Comparison of ENCODE assay signal across 1 cellular context in the genomic region with DNA sequence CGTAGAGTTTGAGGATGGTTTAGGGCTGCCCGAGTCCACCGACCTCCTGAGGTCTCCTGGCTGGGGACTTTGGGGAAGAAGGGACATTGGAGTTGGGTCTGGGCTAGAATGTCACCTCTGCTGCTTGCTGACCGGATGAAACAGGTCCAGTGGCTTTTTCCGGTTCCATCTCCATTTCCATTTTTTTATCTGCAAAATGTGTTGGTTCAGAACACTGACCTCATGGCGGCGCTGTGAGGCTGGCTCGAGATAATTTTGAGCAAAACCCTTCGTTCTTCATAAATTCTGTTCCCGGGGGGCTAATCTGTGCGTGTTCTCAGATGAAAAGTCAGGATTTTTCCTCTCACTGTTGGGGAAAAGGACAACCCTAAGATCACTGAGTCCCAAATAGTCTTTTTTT.
TF ChIP-seq lines count a peak whose summit lies in the region.

No MANE protein-coding gene starts in this region.

TF ChIP-seq in GM23338, 12 proteins besides CTCF, POLR2A, EP300 and RAD21 (continued from another document):
- TF ChIP-seq, protein P1, sequence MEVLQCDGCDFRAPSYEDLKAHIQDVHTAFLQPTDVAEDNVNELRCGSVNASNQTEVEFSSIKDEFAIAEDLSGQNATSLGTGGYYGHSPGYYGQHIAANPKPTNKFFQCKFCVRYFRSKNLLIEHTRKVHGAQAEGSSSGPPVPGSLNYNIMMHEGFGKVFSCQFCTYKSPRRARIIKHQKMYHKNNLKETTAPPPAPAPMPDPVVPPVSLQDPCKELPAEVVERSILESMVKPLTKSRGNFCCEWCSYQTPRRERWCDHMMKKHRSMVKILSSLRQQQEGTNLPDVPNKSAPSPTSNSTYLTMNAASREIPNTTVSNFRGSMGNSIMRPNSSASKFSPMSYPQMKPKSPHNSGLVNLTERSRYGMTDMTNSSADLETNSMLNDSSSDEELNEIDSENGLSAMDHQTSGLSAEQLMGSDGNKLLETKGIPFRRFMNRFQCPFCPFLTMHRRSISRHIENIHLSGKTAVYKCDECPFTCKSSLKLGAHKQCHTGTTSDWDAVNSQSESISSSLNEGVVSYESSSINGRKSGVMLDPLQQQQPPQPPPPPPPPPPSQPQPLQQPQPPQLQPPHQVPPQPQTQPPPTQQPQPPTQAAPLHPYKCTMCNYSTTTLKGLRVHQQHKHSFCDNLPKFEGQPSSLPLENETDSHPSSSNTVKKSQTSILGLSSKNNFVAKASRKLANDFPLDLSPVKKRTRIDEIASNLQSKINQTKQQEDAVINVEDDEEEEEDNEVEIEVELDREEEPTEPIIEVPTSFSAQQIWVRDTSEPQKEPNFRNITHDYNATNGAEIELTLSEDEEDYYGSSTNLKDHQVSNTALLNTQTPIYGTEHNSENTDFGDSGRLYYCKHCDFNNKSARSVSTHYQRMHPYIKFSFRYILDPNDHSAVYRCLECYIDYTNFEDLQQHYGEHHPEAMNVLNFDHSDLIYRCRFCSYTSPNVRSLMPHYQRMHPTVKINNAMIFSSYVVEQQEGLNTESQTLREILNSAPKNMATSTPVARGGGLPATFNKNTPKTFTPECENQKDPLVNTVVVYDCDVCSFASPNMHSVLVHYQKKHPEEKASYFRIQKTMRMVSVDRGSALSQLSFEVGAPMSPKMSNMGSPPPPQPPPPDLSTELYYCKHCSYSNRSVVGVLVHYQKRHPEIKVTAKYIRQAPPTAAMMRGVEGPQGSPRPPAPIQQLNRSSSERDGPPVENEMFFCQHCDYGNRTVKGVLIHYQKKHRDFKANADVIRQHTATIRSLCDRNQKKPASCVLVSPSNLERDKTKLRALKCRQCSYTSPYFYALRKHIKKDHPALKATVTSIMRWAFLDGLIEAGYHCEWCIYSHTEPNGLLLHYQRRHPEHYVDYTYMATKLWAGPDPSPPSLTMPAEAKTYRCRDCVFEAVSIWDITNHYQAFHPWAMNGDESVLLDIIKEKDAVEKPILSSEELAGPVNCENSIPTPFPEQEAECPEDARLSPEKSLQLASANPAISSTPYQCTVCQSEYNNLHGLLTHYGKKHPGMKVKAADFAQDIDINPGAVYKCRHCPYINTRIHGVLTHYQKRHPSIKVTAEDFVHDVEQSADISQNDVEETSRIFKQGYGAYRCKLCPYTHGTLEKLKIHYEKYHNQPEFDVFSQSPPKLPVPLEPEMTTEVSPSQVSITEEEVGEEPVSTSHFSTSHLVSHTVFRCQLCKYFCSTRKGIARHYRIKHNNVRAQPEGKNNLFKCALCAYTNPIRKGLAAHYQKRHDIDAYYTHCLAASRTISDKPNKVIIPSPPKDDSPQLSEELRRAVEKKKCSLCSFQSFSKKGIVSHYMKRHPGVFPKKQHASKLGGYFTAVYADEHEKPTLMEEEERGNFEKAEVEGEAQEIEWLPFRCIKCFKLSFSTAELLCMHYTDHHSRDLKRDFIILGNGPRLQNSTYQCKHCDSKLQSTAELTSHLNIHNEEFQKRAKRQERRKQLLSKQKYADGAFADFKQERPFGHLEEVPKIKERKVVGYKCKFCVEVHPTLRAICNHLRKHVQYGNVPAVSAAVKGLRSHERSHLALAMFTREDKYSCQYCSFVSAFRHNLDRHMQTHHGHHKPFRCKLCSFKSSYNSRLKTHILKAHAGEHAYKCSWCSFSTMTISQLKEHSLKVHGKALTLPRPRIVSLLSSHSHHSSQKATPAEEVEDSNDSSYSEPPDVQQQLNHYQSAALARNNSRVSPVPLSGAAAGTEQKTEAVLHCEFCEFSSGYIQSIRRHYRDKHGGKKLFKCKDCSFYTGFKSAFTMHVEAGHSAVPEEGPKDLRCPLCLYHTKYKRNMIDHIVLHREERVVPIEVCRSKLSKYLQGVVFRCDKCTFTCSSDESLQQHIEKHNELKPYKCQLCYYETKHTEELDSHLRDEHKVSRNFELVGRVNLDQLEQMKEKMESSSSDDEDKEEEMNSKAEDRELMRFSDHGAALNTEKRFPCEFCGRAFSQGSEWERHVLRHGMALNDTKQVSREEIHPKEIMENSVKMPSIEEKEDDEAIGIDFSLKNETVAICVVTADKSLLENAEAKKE (CRISPR knock-in tag; IDR thresholded peaks at IDR 0.05), result no peak
- TF ChIP-seq POLR2AphosphoS5 (IDR thresholded peaks at IDR 0.05; ENCODE audit: low read depth), result no peak
- no peak for TF ChIP-seq ZNF114 (CRISPR knock-in tag; IDR thresholded peaks at IDR 0.05)
- no peak for TF ChIP-seq CREB1 (CRISPR knock-in tag; IDR thresholded peaks at IDR 0.05; ENCODE audit: low read depth)
- no peak for TF ChIP-seq EZH2phosphoT487 (IDR thresholded peaks at IDR 0.05; ENCODE audit: unreplicated experiment)
- TF ChIP-seq, protein P2, sequence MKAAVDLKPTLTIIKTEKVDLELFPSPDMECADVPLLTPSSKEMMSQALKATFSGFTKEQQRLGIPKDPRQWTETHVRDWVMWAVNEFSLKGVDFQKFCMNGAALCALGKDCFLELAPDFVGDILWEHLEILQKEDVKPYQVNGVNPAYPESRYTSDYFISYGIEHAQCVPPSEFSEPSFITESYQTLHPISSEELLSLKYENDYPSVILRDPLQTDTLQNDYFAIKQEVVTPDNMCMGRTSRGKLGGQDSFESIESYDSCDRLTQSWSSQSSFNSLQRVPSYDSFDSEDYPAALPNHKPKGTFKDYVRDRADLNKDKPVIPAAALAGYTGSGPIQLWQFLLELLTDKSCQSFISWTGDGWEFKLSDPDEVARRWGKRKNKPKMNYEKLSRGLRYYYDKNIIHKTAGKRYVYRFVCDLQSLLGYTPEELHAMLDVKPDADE (IDR thresholded peaks at IDR 0.05), result no peak
- TF ChIP-seq EZH2 (IDR thresholded peaks at IDR 0.05; ENCODE audit: low read depth, unreplicated experiment), result no peak
- TF ChIP-seq JUNB (IDR thresholded peaks at IDR 0.05; ENCODE audit: unreplicated experiment), result no peak
- no peak for TF ChIP-seq STAT1 (IDR thresholded peaks at IDR 0.05; ENCODE audit: unreplicated experiment)
